28 cellular contexts compared by ENCODE assay signal in the genomic region with DNA sequence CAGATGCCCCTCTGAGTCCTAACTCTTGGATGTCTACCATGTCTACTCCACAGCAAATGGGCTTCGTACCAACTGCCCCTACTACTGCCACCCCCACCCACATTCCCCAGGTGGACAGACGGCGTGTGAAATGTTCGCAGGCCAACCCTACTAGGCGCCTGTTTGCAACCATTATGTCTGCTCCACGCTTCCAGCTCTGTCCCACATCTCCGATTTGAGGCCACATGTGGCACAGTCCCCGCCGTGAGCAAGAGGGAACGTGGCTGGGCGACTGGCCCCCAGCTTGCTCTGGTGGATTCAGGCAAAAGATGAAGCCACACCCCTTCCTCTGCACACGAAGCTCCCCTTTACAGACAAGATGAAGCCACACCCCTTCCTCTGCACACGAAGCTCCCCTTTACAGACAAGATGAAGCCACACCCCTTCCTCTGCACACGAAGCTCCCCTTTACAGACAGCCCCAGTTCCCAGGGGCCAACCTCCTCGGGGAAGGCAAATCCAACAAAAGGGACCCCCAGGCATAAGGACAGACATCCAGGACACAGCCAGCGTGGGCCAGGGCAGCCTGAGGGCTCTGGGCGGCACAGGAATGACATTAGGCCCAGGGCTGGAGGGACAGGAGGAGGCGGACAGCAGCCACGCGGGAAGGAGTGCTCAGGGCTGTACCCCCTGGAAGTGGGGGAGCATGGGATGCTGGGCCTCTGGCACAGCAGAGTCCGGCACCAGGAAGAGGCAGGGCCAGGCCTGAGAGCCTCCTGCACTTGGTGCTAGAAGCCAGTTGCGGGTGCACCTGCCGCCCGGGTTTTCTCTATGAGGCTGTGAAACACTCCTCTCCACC.
"Had no signal": no experiment of that assay in that cellular context is flagged by ENCODE, and none has a peak within 500 bp of the region (broad histone marks: within the 10 kb centered on the region; RNA-seq: fewer than 3 reads in every experiment).

No MANE protein-coding gene starts in this region.

- FAIRE-seq: colon, endothelial cell of umbilical vein had no signal

- DNase-seq: activated B cell treated with CpG ODN at 0.5 μM for 24 hours; activated CD4-positive, alpha-beta T cell treated with anti-CD3 and anti-CD28 coated beads for 36 hours; activated CD4-positive, alpha-beta T cell treated with anti-CD3 and anti-CD28 coated beads, Interleukin-2, amount 50 U/mL, for 4 hours; activated CD8-positive, alpha-beta memory T cell treated with anti-CD3 and anti-CD28 coated beads for 24 hours; activated CD8-positive, alpha-beta memory T cell treated with anti-CD3 and anti-CD28 coated beads, Interleukin-2, amount 50 U/mL, for 4 hours; activated naive CD4-positive, alpha-beta T cell; activated T-cell treated with anti-CD3 and anti-CD28 coated beads, Interleukin-2, amount 50 U/mL, for 24 hours; adrenal gland; effector memory CD8-positive, alpha-beta T cell; foreskin melanocyte; glutamatergic neuron; left cardiac atrium; mesenchymal stem cell; mucosa of descending colon; stimulated activated CD4-positive, alpha-beta T cell treated with anti-CD3 and anti-CD28 coated beads, Interleukin-4, amount 100 ng/mL, for 1 hour; stimulated activated naive CD8-positive, alpha-beta T cell treated with anti-CD3 and anti-CD28 coated beads, Interleukin-15, Interleukin-2, amounts not matched to agents 100 U/mL and 50 U/mL, for 24 hours; T1000 had no signal

- H3K4me1 Mint-ChIP-seq: activated B cell treated with CpG ODN at 0.5 μM for 24 hours; activated CD4-positive, alpha-beta T cell treated with anti-CD3 and anti-CD28 coated beads for 36 hours; central memory CD8-positive, alpha-beta T cell had no signal

- H3K36me3 Mint-ChIP-seq: activated naive CD8-positive, alpha-beta T cell had no signal

- H3K4me3 ChIP-seq: adrenal gland, ascending aorta, hepatocyte, mucosa of descending colon, prostate gland, upper lobe of left lung had no signal

- H3K4me2 ChIP-seq: hepatocyte had no signal

- H3K27me3 ChIP-seq: adrenal gland, ascending aorta, hepatocyte, upper lobe of left lung had no signal

- H3K4me3 Mint-ChIP-seq: activated B cell treated with CpG ODN at 0.5 μM for 24 hours; activated CD4-positive, alpha-beta T cell treated with anti-CD3 and anti-CD28 coated beads for 36 hours; activated naive CD8-positive, alpha-beta T cell; activated T-cell treated with anti-CD3 and anti-CD28 coated beads, Interleukin-2, amount 50 U/mL, for 24 hours; central memory CD8-positive, alpha-beta T cell; effector memory CD8-positive, alpha-beta T cell; T-helper 1 cell treated with Interleukin-12 subunit alpha and Interleukin-12 subunit beta and Interleukin-4 antibody, amounts not matched to agents 30 μg/mL and 1 μg/mL, for 36 hours had no signal

- ATAC-seq: activated CD4-positive, alpha-beta T cell treated with anti-CD3 and anti-CD28 coated beads for 36 hours; effector memory CD8-positive, alpha-beta T cell; esophagus mucosa; left cardiac atrium; mucosa of descending colon; stimulated activated naive CD8-positive, alpha-beta T cell treated with anti-CD3 and anti-CD28 coated beads, Interleukin-15, Interleukin-2, amounts not matched to agents 100 U/mL and 50 U/mL, for 24 hours had no signal

- H3K9me3 Mint-ChIP-seq: activated B cell treated with CpG ODN at 0.5 μM for 24 hours; activated T-cell treated with anti-CD3 and anti-CD28 coated beads, Interleukin-2, amount 50 U/mL, for 24 hours; activated T-helper 2 cell treated with anti-CD3 and anti-CD28 coated beads, Interferon-gamma antibody, Interleukin-2, Interleukin-4, amounts not matched to agents 10 μg/mL and 5 μg/mL and 100 μg/mL, durations not matched to agents 14 hours and 24 hours and 36 hours; central memory CD8-positive, alpha-beta T cell had no signal

- H3K4me1 ChIP-seq: adrenal gland, ascending aorta, prostate gland, upper lobe of left lung had no signal

- H3K79me2 ChIP-seq: hepatocyte had no signal

- H3K27ac Mint-ChIP-seq: activated B cell treated with CpG ODN at 0.5 μM for 24 hours; activated CD4-positive, alpha-beta T cell treated with anti-CD3 and anti-CD28 coated beads for 36 hours; activated naive CD8-positive, alpha-beta T cell; activated T-cell treated with anti-CD3 and anti-CD28 coated beads, Interleukin-2, amount 50 U/mL, for 24 hours; activated T-helper 2 cell treated with anti-CD3 and anti-CD28 coated beads, Interferon-gamma antibody, Interleukin-2, Interleukin-4, amounts not matched to agents 10 μg/mL and 5 μg/mL and 100 μg/mL, durations not matched to agents 14 hours and 24 hours and 36 hours; effector memory CD8-positive, alpha-beta T cell; T-helper 1 cell treated with Interleukin-12 subunit alpha and Interleukin-12 subunit beta and Interleukin-4 antibody, amounts not matched to agents 30 μg/mL and 1 μg/mL, for 36 hours had no signal

- H3K36me3 ChIP-seq: adrenal gland, ascending aorta, prostate gland, upper lobe of left lung had no signal

- H3K9me3 ChIP-seq: adrenal gland, ascending aorta, mucosa of descending colon, prostate gland, upper lobe of left lung had no signal

- H2AFZ ChIP-seq: hepatocyte had no signal

- H3K27ac ChIP-seq: adrenal gland, ascending aorta, hepatocyte, prostate gland, upper lobe of left lung had no signal
